In the genomic region with DNA sequence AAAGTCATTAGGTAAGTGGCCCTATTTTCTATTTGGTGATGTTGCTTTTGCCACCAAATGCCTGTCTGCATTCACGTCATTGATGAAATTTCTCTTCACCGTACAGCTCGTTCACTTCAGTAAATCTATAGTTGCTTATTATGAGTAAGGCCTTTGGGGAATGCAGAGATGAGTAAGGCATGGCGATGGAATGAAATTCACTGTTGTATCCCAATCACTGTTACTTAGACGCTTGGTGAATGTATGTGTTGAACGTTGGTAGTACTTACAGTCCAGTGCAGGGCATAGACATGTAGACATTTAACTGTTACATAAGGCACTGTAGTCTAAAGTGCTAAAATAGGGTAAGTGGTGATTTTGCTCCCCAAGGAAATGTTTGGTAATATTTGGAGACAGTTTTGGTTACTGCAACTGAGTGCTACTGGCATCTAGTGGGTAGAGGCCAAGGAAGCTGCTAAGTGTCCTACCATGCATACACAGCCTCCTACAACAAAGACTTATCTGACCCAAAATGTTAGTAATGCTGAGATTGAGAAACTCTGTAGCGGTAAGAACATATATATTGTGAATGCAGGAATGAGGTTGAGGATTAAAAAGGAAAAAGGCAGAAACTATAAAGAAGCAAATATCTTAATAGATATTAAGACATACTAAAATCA, we compare ENCODE assay signal across 19 cellular contexts. TPM values are rescaled to one million over a fixed set of nuclear protein-coding genes. Genes with fewer than 3 reads are reported as not detected.
DNase-seq lines count a peak whose midpoint lies in the region; ATAC-seq and TF ChIP-seq lines count a peak whose summit lies in the region.
"Had no signal": no experiment of that assay in that cellular context is flagged by ENCODE, and none has a peak within 500 bp of the region (broad histone marks: within the 10 kb centered on the region; RNA-seq: fewer than 3 reads in every experiment).

No MANE protein-coding gene starts in this region.

- H3K36me3 Mint-ChIP-seq in CD4-positive, CD25-positive, alpha-beta regulatory T cell = no peaks in the 10 kb centered on the region
- peaks cover 29% of the 10 kb centered on the region for H3K36me3 Mint-ChIP-seq in T-helper 2 cell treated with Interferon-gamma antibody and Interleukin-4, amounts not matched to agents 5 μg/mL and 100 μg/mL, for 36 hours (ENCODE audit: low read depth)

- peak overlapping the region in 3 of 4 donors; percentile 61 to 86 (median 69) for H3K4me3 Mint-ChIP-seq in CD4-positive, CD25-positive, alpha-beta regulatory T cell
- peak overlapping the region; percentile 6 for H3K4me3 Mint-ChIP-seq in T-helper 2 cell treated with Interferon-gamma antibody and Interleukin-4, amounts not matched to agents 5 μg/mL and 100 μg/mL, for 36 hours

- intact Hi-C loops in left ventricle myocardium inferior (cut with micrococcal nuclease) = no loop called here

- H3K9me3 Mint-ChIP-seq in CD4-positive, CD25-positive, alpha-beta regulatory T cell = no peaks in the 10 kb centered on the region
- no peaks in the 10 kb centered on the region for H3K9me3 Mint-ChIP-seq in T-helper 2 cell treated with Interferon-gamma antibody and Interleukin-4, amounts not matched to agents 5 μg/mL and 100 μg/mL, for 36 hours

- no peaks in the 10 kb centered on the region for H3K27me3 Mint-ChIP-seq in CD4-positive, CD25-positive, alpha-beta regulatory T cell
- no peaks in the 10 kb centered on the region for H3K27me3 Mint-ChIP-seq in T-helper 2 cell treated with Interferon-gamma antibody and Interleukin-4, amounts not matched to agents 5 μg/mL and 100 μg/mL, for 36 hours (ENCODE audit: low read depth)

- no peaks in the 10 kb centered on the region for H3K27me3 ChIP-seq in CD4-positive, CD25-positive, alpha-beta regulatory T cell (ENCODE audit: control insufficient read depth, insufficient read depth, low read length)
- H3K27me3 ChIP-seq in GM06990 (replicated peaks; ENCODE audit: control insufficient read depth, insufficient read depth, low read length) = no peaks in the 10 kb centered on the region
- no peaks in the 10 kb centered on the region for H3K27me3 ChIP-seq in left ventricle myocardium inferior (ENCODE audit: low read depth)
- H3K27me3 ChIP-seq: colonic mucosa, ovary, SJSA1 had no signal

- H3K27ac ChIP-seq in CD4-positive, CD25-positive, alpha-beta regulatory T cell (ENCODE audit: insufficient read depth, low read length, poor library complexity, severe bottlenecking) = peak overlapping the region; percentile 98
- no peak overlapping the region for H3K27ac ChIP-seq in left ventricle myocardium inferior (replicated peaks)
- H3K27ac ChIP-seq: colonic mucosa, epithelial cell of prostate, ovary, SJSA1 had no signal

- H3K27ac Mint-ChIP-seq in CD4-positive, CD25-positive, alpha-beta regulatory T cell = peak overlapping the region; percentile 48 to 87 (median 52)
- H3K27ac Mint-ChIP-seq in T-helper 2 cell treated with Interferon-gamma antibody and Interleukin-4, amounts not matched to agents 5 μg/mL and 100 μg/mL, for 36 hours = peak overlapping the region; percentile 54

- TF ChIP-seq CTCF in GM06990 (IDR thresholded peaks at IDR 0.05; ENCODE audit: insufficient read depth, low read length, poor library complexity, severe bottlenecking) (no peak), left ventricle myocardium inferior (IDR thresholded peaks at IDR 0.05; ENCODE audit: borderline replicate concordance) (no peak)

- peaks cover 29 to 46% (median 37%) of the 10 kb centered on the region in 4 donors for H3K4me1 Mint-ChIP-seq in CD4-positive, CD25-positive, alpha-beta regulatory T cell
- H3K4me1 Mint-ChIP-seq in T-helper 2 cell treated with Interferon-gamma antibody and Interleukin-4, amounts not matched to agents 5 μg/mL and 100 μg/mL, for 36 hours (ENCODE audit: low read depth) = peaks cover 50% of the 10 kb centered on the region

- peaks cover 78% of the 10 kb centered on the region for H3K4me1 ChIP-seq in CD4-positive, CD25-positive, alpha-beta regulatory T cell (ENCODE audit: control insufficient read depth, insufficient read depth, low read length, poor library complexity, severe bottlenecking)
- H3K4me1 ChIP-seq in left ventricle myocardium inferior = peaks cover 35% of the 10 kb centered on the region
- H3K4me1 ChIP-seq: SJSA1 had no signal

- DNase-seq in CD4-positive, CD25-positive, alpha-beta regulatory T cell = no peak
- no peak for DNase-seq in GM06990 (ENCODE audit: extremely low read depth, insufficient read length)
- DNase-seq in T-helper 2 cell treated with Interferon-gamma antibody and Interleukin-4, amounts not matched to agents 5 μg/mL and 100 μg/mL, for 36 hours (ENCODE audit: low spot score) = no peak
- DNase-seq in fibroblast of peridontal ligament (ENCODE audit: extremely low read depth) = peak; percentile 33
- DNase-seq in NOMO-1 treated with DMSO at 0.1 percent for 48 hours (lab: John Stamatoyannopoulos, UW; ENCODE audit: unreplicated experiment) = no peak
- no peak for DNase-seq in left ventricle myocardium inferior
- no peak for DNase-seq in NCI-H1930 (lab: John Stamatoyannopoulos, UW)
- DNase-seq: anterior cingulate cortex; colonic mucosa; DMS 273 treated with DMSO at 0.1 percent for 48 hours; glutamatergic neuron; kidney; NCI-H1105; ovary; stimulated activated naive CD4-positive, alpha-beta T cell treated with Interleukin-2 at 50 U/mL for 16 hours had no signal

- no peaks in the 10 kb centered on the region for H3K36me3 ChIP-seq in CD4-positive, CD25-positive, alpha-beta regulatory T cell (ENCODE audit: control insufficient read depth, insufficient read depth, low read length)
- H3K36me3 ChIP-seq in GM06990 (ENCODE audit: control insufficient read depth, insufficient read depth, low read length) = no peaks in the 10 kb centered on the region
- H3K36me3 ChIP-seq in left ventricle myocardium inferior = no peaks in the 10 kb centered on the region
- H3K36me3 ChIP-seq: colonic mucosa, ovary, SJSA1 had no signal

- H3K4me3 ChIP-seq in CD4-positive, CD25-positive, alpha-beta regulatory T cell (ENCODE audit: low read depth, low read length) = peak overlapping the region; percentile 89
- H3K4me3 ChIP-seq in GM06990 (replicated peaks; ENCODE audit: low read depth, low read length) = peak overlapping the region; percentile 49
- no peak overlapping the region for H3K4me3 ChIP-seq in left ventricle myocardium inferior
- H3K4me3 ChIP-seq: colonic mucosa, ovary, SJSA1, skin epidermis had no signal

- no peak for ATAC-seq in CD4-positive, CD25-positive, alpha-beta regulatory T cell (ENCODE audit: low read depth in 2 of 2)
- ATAC-seq in HG02981 (IDR thresholded peaks at IDR 0.05; ENCODE audit: unreplicated experiment) = no peak

- no peaks in the 10 kb centered on the region for H3K9me3 ChIP-seq in CD4-positive, CD25-positive, alpha-beta regulatory T cell (ENCODE audit: control insufficient read depth in 2 of 2, low read length in 2 of 2)
- no peaks in the 10 kb centered on the region for H3K9me3 ChIP-seq in left ventricle myocardium inferior (replicated peaks)
- H3K9me3 ChIP-seq: colonic mucosa, ovary, SJSA1 had no signal

RNA-seq across cellular contexts. Expression of gene AKAP11, which starts 5.8 kb away (rescaled TPM):
- 41.4 TPM for total RNA-seq in CD4-positive, CD25-positive, alpha-beta regulatory T cell
- 1 to 10 TPM; 3.6 to 5.8 (median 4.6) TPM for polyA plus RNA-seq in CD4-positive, CD25-positive, alpha-beta regulatory T cell
- 22.7 TPM for total RNA-seq in left ventricle myocardium inferior
